25 cellular contexts compared by ENCODE assay signal in genomic region chr10:86244296-86244695, GRCh38.
A peak's percentile ranks its signal among the peaks of the same experiment; 100 is the strongest.
DNase-seq lines count a peak whose midpoint lies in the region; ATAC-seq, FAIRE-seq and TF ChIP-seq lines count a peak whose summit lies in the region.
"Had no signal": no experiment of that assay in that cellular context is flagged by ENCODE, and none has a peak within 500 bp of the region (broad histone marks: within the 10 kb centered on the region; RNA-seq: fewer than 3 reads in every experiment).

No MANE protein-coding gene starts in this region.

- H3K9me3 Mint-ChIP-seq in glutamatergic neuron (ENCODE audit: unreplicated experiment): peaks cover 5% of the 10 kb centered on the region
- H3K9me3 Mint-ChIP-seq: activated naive CD8-positive, alpha-beta T cell treated with anti-CD3 and anti-CD28 coated beads for 36 hours; immature natural killer cell had no signal

- H3K36me3 Mint-ChIP-seq in glutamatergic neuron (ENCODE audit: unreplicated experiment): peaks cover 17% of the 10 kb centered on the region
- H3K36me3 Mint-ChIP-seq: activated naive CD8-positive, alpha-beta T cell treated with anti-CD3 and anti-CD28 coated beads for 36 hours; CD4-positive, alpha-beta memory T cell; immature natural killer cell had no signal

- H3K4me3 Mint-ChIP-seq in glutamatergic neuron (ENCODE audit: unreplicated experiment): no peak overlapping the region
- H3K4me3 Mint-ChIP-seq: activated naive CD8-positive, alpha-beta T cell treated with anti-CD3 and anti-CD28 coated beads for 36 hours; CD4-positive, alpha-beta memory T cell; immature natural killer cell had no signal

- no peaks in the 10 kb centered on the region for H3K27me3 Mint-ChIP-seq in glutamatergic neuron (ENCODE audit: unreplicated experiment)
- H3K27me3 Mint-ChIP-seq: activated naive CD8-positive, alpha-beta T cell treated with anti-CD3 and anti-CD28 coated beads for 36 hours had no signal

- ATAC-seq in HG03159 (IDR thresholded peaks at IDR 0.05; ENCODE audit: unreplicated experiment): no peak
- ATAC-seq: activated CD4-positive, CD25-positive, alpha-beta regulatory T cell treated with anti-CD3 and anti-CD28 coated beads, Interleukin-2, amount 50 U/mL, for 24 hours; gastroesophageal sphincter; Panc1 had no signal

- peak; percentile 18 to 54 for DNase-seq in NCI-H2081 (lab: John Stamatoyannopoulos, UW)
- no peak for DNase-seq in NCI-H2081 treated with DMSO at 0.1 percent for 48 hours (lab: John Stamatoyannopoulos, UW)
- peak; percentile 96 for DNase-seq in NCI-H82 (lab: John Stamatoyannopoulos, UW)
- peak in 40 of 42 donors; percentile 47 to 92 (median 74) for DNase-seq in head of caudate nucleus
- DNase-seq in urothelium cell line (ENCODE audit: low spot score): no peak
- DNase-seq in epidermal melanocyte (ENCODE audit: insufficient read length, low spot score): no peak
- no peak for DNase-seq in glutamatergic neuron
- DNase-seq: 8988T; activated naive CD8-positive, alpha-beta T cell treated with anti-CD3 and anti-CD28 coated beads for 36 hours; activated T-cell treated with anti-CD3 and anti-CD28 coated beads for 4 hours; CD4-positive, alpha-beta memory T cell; dermis blood vessel endothelial cell; GM23248; immature natural killer cell; left ventricle myocardium inferior; NCI-H1105; NCI-H510A treated with DMSO at 0.1 percent for 48 hours; SHP77 treated with DMSO at 0.1 percent for 48 hours; stimulated activated naive CD4-positive, alpha-beta T cell treated with Interleukin-2 at 50 U/mL for 16 hours; uterus had no signal

- FAIRE-seq in urothelium cell line (lab: Jason Lieb, UNC): peak; percentile 9
- FAIRE-seq: astrocyte had no signal

- TF ChIP-seq CTCF in glutamatergic neuron (IDR thresholded peaks at IDR 0.05; ENCODE audit: partially characterized antibody, unreplicated experiment): no peak

- intact Hi-C loops in head of caudate nucleus (cut with DNase I): no loop called here

- H3K27ac Mint-ChIP-seq in glutamatergic neuron (ENCODE audit: unreplicated experiment): no peak overlapping the region
- H3K27ac Mint-ChIP-seq: activated naive CD8-positive, alpha-beta T cell treated with anti-CD3 and anti-CD28 coated beads for 36 hours; immature natural killer cell had no signal

- H3K4me1 Mint-ChIP-seq in glutamatergic neuron (ENCODE audit: low read depth, unreplicated experiment): no peaks in the 10 kb centered on the region
- H3K4me1 Mint-ChIP-seq: activated naive CD8-positive, alpha-beta T cell treated with anti-CD3 and anti-CD28 coated beads for 36 hours; CD4-positive, alpha-beta memory T cell; immature natural killer cell had no signal

Comparison
In these comparisons a context has a peak if more than half of its experiments do, and no peak if none do; other contexts are left out.
1. DNase-seq: peak in NCI-H2081 (2 of 2), NCI-H82 (single experiment) and head of caudate nucleus (40 of 42); none in NCI-H2081 treated with DMSO at 0.1 percent for 48 hours (single experiment), urothelium cell line (single experiment), epidermal melanocyte (single experiment) and glutamatergic neuron (single experiment).